Comparison of ENCODE assay signal across 18 cellular contexts in the genomic region with DNA sequence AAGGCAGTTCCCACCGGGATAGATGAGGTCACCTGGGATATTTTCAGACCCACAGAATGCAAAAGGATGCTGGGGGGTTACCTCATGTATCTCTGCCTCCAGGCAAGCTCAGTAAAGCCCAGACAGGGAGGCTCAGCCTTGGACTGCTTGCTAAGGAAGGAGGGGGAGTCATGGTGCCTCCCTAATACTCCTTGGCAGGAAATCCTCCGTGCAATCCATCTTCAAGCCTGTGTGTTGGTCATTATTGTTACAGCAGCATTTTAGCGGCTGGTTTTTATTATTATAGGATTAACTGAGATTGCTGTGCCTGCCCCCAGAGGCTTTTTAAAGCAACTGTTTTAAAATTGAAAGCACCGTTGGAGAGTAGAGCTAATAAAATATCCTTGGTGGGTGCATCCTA.
DNase-seq lines count a peak whose midpoint lies in the region; ATAC-seq and TF ChIP-seq lines count a peak whose summit lies in the region.
"Had no signal": no experiment of that assay in that cellular context is flagged by ENCODE, and none has a peak within 500 bp of the region (broad histone marks: within the 10 kb centered on the region; RNA-seq: fewer than 3 reads in every experiment).

No MANE protein-coding gene starts in this region.

- H3K27me3 ChIP-seq in BJ (ENCODE audit: control insufficient read depth, insufficient read depth, low read length): no peaks in the 10 kb centered on the region
- H3K27me3 ChIP-seq in body of pancreas: no peaks in the 10 kb centered on the region
- H3K27me3 ChIP-seq: BE2C had no signal

- ATAC-seq in HG03520 (IDR thresholded peaks at IDR 0.05; ENCODE audit: unreplicated experiment): no peak
- ATAC-seq in body of pancreas: no peak
- ATAC-seq: left ventricle myocardium superior; naive thymus-derived CD4-positive, alpha-beta T cell; psoas muscle had no signal

- TF ChIP-seq POLR2A in body of pancreas (IDR thresholded peaks at IDR 0.05): no peak

- intact Hi-C loops in body of pancreas (cut with DNase I): no loop called here

- H3K27ac ChIP-seq in body of pancreas: no peak overlapping the region
- H3K27ac ChIP-seq: esophagus squamous epithelium, psoas muscle had no signal

- H3K4me1 Mint-ChIP-seq in neural crest cell: peaks cover 38% of the 10 kb centered on the region
- H3K4me1 Mint-ChIP-seq: activated CD4-positive, alpha-beta T cell treated with anti-CD3 and anti-CD28 coated beads, Interleukin-2, amount 10 ng/mL, durations not matched to agents 7 days and 5 days; activated naive CD4-positive, alpha-beta T cell treated with anti-CD3 and anti-CD28 coated beads, Interleukin-2, amount 10 ng/mL, durations not matched to agents 7 days and 5 days had no signal

- no peak for DNase-seq in BJ (ENCODE audit: low read depth)
- peak; percentile 23 for DNase-seq in M059J (ENCODE audit: low read depth)
- DNase-seq in dedifferentiated amniotic fluid mesenchymal stem cell (ENCODE audit: extremely low spot score): peak; percentile 56
- DNase-seq in neural crest cell (ENCODE audit: low read depth, low spot score): no peak
- DNase-seq in NOMO-1 treated with dmso at 0.1 percent for 144 hours (lab: John Stamatoyannopoulos, UW; ENCODE audit: unreplicated experiment): no peak
- no peak for DNase-seq in HuH-7.5 (ENCODE audit: low spot score)
- DNase-seq in body of pancreas: no peak
- DNase-seq: activated CD4-positive, alpha-beta T cell treated with anti-CD3 and anti-CD28 coated beads, Interleukin-2, amount 10 ng/mL, durations not matched to agents 7 days and 5 days; activated naive CD4-positive, alpha-beta T cell treated with anti-CD3 and anti-CD28 coated beads, Interleukin-2, amount 10 ng/mL, durations not matched to agents 7 days and 5 days; BE2C; DMS 273 treated with DMSO at 0.1 percent for 48 hours; esophagus squamous epithelium; left ventricle myocardium superior; naive thymus-derived CD4-positive, alpha-beta T cell; psoas muscle; SHP77 had no signal

- peak; percentile 27; the same call in 1 of the 2 replicates for TF ChIP-seq CTCF in BJ (IDR thresholded peaks at IDR 0.05; ENCODE audit: insufficient read depth, low read depth, low read length)
- TF ChIP-seq CTCF in neural crest cell (conservative IDR thresholded peaks at IDR 0.05): peak; percentile 12
- no peak for TF ChIP-seq CTCF in body of pancreas (IDR thresholded peaks at IDR 0.05)

- no peak overlapping the region for H3K27ac Mint-ChIP-seq in neural crest cell (ENCODE audit: unreplicated experiment)
- H3K27ac Mint-ChIP-seq: activated CD4-positive, alpha-beta T cell treated with anti-CD3 and anti-CD28 coated beads, Interleukin-2, amount 10 ng/mL, durations not matched to agents 7 days and 5 days; activated naive CD4-positive, alpha-beta T cell treated with anti-CD3 and anti-CD28 coated beads, Interleukin-2, amount 10 ng/mL, durations not matched to agents 7 days and 5 days; stimulated activated naive CD8-positive, alpha-beta T cell treated with anti-CD3 and anti-CD28 coated beads, Interleukin-15, Interleukin-2, amounts not matched to agents 100 ng/mL and 50 ng/mL, for 24 hours had no signal

- peaks cover 4% of the 10 kb centered on the region for H3K27me3 Mint-ChIP-seq in neural crest cell (ENCODE audit: low read depth)

- no peak overlapping the region for H3K4me3 Mint-ChIP-seq in neural crest cell
- H3K4me3 Mint-ChIP-seq: activated CD4-positive, alpha-beta T cell treated with anti-CD3 and anti-CD28 coated beads, Interleukin-2, amount 10 ng/mL, durations not matched to agents 7 days and 5 days; activated naive CD4-positive, alpha-beta T cell treated with anti-CD3 and anti-CD28 coated beads, Interleukin-2, amount 10 ng/mL, durations not matched to agents 7 days and 5 days; naive thymus-derived CD4-positive, alpha-beta T cell; stimulated activated naive CD8-positive, alpha-beta T cell treated with anti-CD3 and anti-CD28 coated beads, Interleukin-15, Interleukin-2, amounts not matched to agents 100 ng/mL and 50 ng/mL, for 24 hours had no signal

- no peak overlapping the region for H3K4me3 ChIP-seq in BJ (ENCODE audit: low read depth, low read length)
- no peak overlapping the region for H3K4me3 ChIP-seq in body of pancreas
- H3K4me3 ChIP-seq: esophagus squamous epithelium, psoas muscle had no signal

- no peaks in the 10 kb centered on the region for H3K9me3 ChIP-seq in body of pancreas
- H3K9me3 ChIP-seq: BE2C, esophagus squamous epithelium, psoas muscle had no signal

- no peaks in the 10 kb centered on the region for H3K36me3 Mint-ChIP-seq in neural crest cell (ENCODE audit: low read depth)
- H3K36me3 Mint-ChIP-seq: activated naive CD4-positive, alpha-beta T cell treated with anti-CD3 and anti-CD28 coated beads, Interleukin-2, amount 10 ng/mL, durations not matched to agents 7 days and 5 days; naive thymus-derived CD4-positive, alpha-beta T cell had no signal

- H3K4me1 ChIP-seq in body of pancreas: no peaks in the 10 kb centered on the region
- H3K4me1 ChIP-seq: BE2C, psoas muscle had no signal

- no peaks in the 10 kb centered on the region for H3K9me3 Mint-ChIP-seq in neural crest cell
- H3K9me3 Mint-ChIP-seq: activated CD4-positive, alpha-beta T cell treated with anti-CD3 and anti-CD28 coated beads, Interleukin-2, amount 10 ng/mL, durations not matched to agents 7 days and 5 days; activated naive CD4-positive, alpha-beta T cell treated with anti-CD3 and anti-CD28 coated beads, Interleukin-2, amount 10 ng/mL, durations not matched to agents 7 days and 5 days; stimulated activated naive CD8-positive, alpha-beta T cell treated with anti-CD3 and anti-CD28 coated beads, Interleukin-15, Interleukin-2, amounts not matched to agents 100 ng/mL and 50 ng/mL, for 24 hours had no signal

- CTCF ChIA-PET in BJ (lab: Yijun Ruan, JAX): interaction anchor here (0.6 to 1.6 kb wide), 5 partner anchors 8 to 194 kb away, joined by 3 read pairs; no protein-coding TSS in a partner anchor

- H3K36me3 ChIP-seq in BJ (ENCODE audit: control insufficient read depth, insufficient read depth, low read length) (no peaks in the 10 kb centered on the region), body of pancreas (replicated peaks in 1 of 2; ENCODE audit: insufficient read depth in 1 of 2, low read depth in 2 of 2) (no peaks in the 10 kb centered on the region)
- H3K36me3 ChIP-seq: BE2C, esophagus squamous epithelium had no signal

- 45 to 47% methylated on average over 4 of the region's 4 CpGs for WGBS in body of pancreas, 2 donors

- POLR2A ChIA-PET in BJ (lab: Charles Lee): no interaction called here

Comparison
In these comparisons a context has a peak if more than half of its experiments do, and no peak if none do; other contexts are left out.
1. DNase-seq: peak in M059J (single experiment) and dedifferentiated amniotic fluid mesenchymal stem cell (single experiment); none in BJ (single experiment), neural crest cell (single experiment), NOMO-1 treated with dmso at 0.1 percent for 144 hours (single experiment), HuH-7.5 (single experiment) and body of pancreas (0 of 4).
2. CTCF ChIP-seq: peak in BJ (single experiment) and neural crest cell (single experiment); none in body of pancreas (0 of 7).